1 cellular context compared by ENCODE assay signal in the genomic region with DNA sequence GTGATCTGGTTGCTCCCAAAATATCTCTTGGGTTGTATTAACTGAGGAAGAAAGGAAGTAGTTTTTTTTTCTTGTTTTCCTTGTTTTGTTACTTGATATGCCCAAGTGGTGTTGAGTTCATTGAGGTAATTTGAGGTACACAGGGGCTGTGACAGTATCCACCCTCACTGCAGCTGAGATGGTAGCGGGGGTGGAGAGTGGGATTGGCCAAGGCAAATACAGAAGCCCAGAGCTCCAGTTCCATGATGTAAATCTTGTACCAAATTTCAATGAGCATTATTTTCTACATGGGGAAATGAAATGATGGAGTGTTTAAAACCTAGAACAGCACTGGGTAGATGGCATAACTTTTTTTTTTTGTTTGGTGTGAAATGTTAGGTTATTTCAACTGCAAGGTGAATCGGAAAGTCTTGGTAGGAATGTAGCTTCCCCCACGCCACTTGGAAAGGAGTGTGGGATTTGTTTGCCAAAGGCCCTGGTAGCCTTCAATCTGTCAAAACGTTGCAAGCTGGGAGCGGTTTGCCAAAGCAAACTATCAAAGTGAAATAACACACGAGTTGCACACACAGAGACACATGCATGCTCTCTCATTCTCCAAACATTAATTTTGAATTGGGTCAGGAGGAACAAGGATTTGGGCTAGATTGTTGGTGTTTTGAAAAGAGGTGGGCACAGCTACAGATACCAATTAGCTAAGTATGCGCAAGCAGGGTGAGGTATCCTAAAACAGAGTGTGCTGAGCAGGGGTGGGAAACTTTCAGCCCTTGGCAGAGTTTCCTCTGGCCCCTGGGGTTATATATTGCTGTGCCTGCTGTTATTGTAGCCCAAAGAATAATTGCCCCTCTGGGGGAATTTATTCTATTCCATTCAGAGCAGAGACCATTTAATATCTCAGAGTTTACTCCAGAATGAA.
TF ChIP-seq lines count a peak whose summit lies in the region.

No MANE protein-coding gene starts in this region.

TF ChIP-seq in A549, 52 proteins besides CTCF, POLR2A, EP300 and RAD21 (continued from another document):
- TF ChIP-seq ELK1 (IDR thresholded peaks at IDR 0.05; ENCODE audit: low read depth, low read length) (no peak), MAX (IDR thresholded peaks at IDR 0.05) (no peak), PHF8 (IDR thresholded peaks at IDR 0.05; ENCODE audit: borderline replicate concordance, low read depth) (no peak)
- TF ChIP-seq, protein P1, sequence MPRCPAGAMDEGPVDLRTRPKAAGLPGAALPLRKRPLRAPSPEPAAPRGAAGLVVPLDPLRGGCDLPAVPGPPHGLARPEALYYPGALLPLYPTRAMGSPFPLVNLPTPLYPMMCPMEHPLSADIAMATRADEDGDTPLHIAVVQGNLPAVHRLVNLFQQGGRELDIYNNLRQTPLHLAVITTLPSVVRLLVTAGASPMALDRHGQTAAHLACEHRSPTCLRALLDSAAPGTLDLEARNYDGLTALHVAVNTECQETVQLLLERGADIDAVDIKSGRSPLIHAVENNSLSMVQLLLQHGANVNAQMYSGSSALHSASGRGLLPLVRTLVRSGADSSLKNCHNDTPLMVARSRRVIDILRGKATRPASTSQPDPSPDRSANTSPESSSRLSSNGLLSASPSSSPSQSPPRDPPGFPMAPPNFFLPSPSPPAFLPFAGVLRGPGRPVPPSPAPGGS (IDR thresholded peaks at IDR 0.05): no peak
- TF ChIP-seq, protein P2, sequence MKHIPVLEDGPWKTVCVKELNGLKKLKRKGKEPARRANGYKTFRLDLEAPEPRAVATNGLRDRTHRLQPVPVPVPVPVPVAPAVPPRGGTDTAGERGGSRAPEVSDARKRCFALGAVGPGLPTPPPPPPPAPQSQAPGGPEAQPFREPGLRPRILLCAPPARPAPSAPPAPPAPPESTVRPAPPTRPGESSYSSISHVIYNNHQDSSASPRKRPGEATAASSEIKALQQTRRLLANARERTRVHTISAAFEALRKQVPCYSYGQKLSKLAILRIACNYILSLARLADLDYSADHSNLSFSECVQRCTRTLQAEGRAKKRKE (CRISPR knock-in tag; IDR thresholded peaks at IDR 0.05; ENCODE audit: low read depth): no peak
